In the genomic region with DNA sequence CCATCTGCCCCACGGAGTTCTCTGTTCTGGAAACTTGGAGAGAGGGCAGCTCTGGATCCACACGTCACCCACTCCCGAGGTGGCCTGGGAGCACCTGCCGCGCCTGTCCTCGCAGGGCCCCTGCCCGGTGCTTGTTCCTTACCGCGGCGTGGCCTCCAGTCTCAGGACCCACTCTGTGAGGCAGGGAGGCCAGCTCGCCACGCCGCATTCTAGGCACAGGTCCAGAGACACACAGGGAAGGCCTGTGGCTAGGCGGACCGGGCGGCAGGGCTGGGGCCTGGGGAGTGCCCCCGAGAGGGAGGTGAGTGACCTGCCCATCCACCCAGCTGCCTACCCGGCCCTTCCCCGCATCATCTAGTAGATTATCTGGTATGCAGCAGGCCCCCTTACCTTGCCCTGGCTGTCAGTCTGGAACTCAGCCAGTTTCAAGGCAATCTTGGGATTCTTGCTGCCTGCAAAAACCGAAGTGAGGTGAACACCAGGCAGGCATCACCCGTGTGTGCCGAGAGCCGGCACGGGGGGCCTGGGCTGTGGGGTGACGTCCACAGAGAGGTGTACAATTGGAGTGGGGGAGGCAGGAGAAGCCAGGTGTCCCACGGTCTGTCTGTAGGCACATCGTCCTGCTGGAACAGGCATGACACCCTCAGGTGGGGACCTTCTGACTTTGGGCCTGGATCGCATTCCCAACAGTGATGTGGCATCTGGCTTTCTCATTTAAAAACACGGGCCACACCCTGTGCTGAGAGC, we compare ENCODE assay signal across 28 cellular contexts.
"Had no signal": no experiment of that assay in that cellular context is flagged by ENCODE, and none has a peak within 500 bp of the region (broad histone marks: within the 10 kb centered on the region; RNA-seq: fewer than 3 reads in every experiment).

No MANE protein-coding gene starts in this region.

- H3K27ac Mint-ChIP-seq: activated CD4-positive, alpha-beta T cell treated with anti-CD3 and anti-CD28 coated beads for 36 hours; activated CD8-positive, alpha-beta T cell treated with anti-CD3 and anti-CD28 coated beads for 36 hours; activated naive CD8-positive, alpha-beta T cell treated with anti-CD3 and anti-CD28 coated beads, Interleukin-2, amount 10 ng/mL, durations not matched to agents 7 days and 5 days; activated T-cell treated with anti-CD3 and anti-CD28 coated beads, Interleukin-2, amount 50 U/mL, for 72 hours; activated T-helper 2 cell treated with anti-CD3 and anti-CD28 coated beads, Interferon-gamma antibody, Interleukin-2, Interleukin-4, amounts not matched to agents 10 μg/mL and 5 μg/mL and 100 μg/mL, durations not matched to agents 14 hours and 24 hours and 36 hours had no signal

- ATAC-seq: activated CD4-positive, alpha-beta T cell treated with anti-CD3 and anti-CD28 coated beads for 36 hours; activated CD8-positive, alpha-beta T cell treated with anti-CD3 and anti-CD28 coated beads for 36 hours; activated T-cell treated with anti-CD3 and anti-CD28 coated beads, Interleukin-2, amount 50 U/mL, for 72 hours had no signal

- DNase-seq: activated CD4-positive, alpha-beta T cell treated with anti-CD3 and anti-CD28 coated beads for 36 hours; activated CD4-positive, alpha-beta T cell treated with anti-CD3 and anti-CD28 coated beads, Interleukin-2, amount 50 U/mL, for 1 hour; activated CD4-positive, CD25-positive, alpha-beta regulatory T cell; activated CD8-positive, alpha-beta memory T cell treated with anti-CD3 and anti-CD28 coated beads, Interleukin-2, amount 50 U/mL, for 4 hours; activated CD8-positive, alpha-beta T cell treated with anti-CD3 and anti-CD28 coated beads for 36 hours; activated gamma-delta T cell treated with Interleukin-2 at 50 U/mL for 16 hours; activated naive CD4-positive, alpha-beta T cell treated with anti-CD3 and anti-CD28 coated beads, Interleukin-2, amount 50 U/mL, for 16 hours; activated naive CD8-positive, alpha-beta T cell treated with anti-CD3 and anti-CD28 coated beads, Interleukin-2, amount 10 ng/mL, durations not matched to agents 7 days and 5 days; activated T-cell treated with anti-CD3 and anti-CD28 coated beads, Interleukin-2, amount 50 U/mL, for 72 hours; adrenal gland; anterior cingulate cortex; caudate nucleus; Kasumi-1; KBM-7; NCI-H1048; NCI-H146; NCI-H187 treated with DMSO at 0.1 percent for 48 hours; NCI-H2081 treated with DMSO at 0.1 percent for 48 hours; NCI-H226; NCI-H526; NCI-H774; Right ventricle myocardium superior; SJCRH30; SK-N-SH; T-helper 1 cell had no signal

- H3K27ac ChIP-seq: adrenal gland, breast epithelium, SJCRH30, VCaP had no signal

- H3K4me3 Mint-ChIP-seq: activated CD4-positive, alpha-beta T cell treated with anti-CD3 and anti-CD28 coated beads for 36 hours; activated CD8-positive, alpha-beta T cell treated with anti-CD3 and anti-CD28 coated beads for 36 hours; activated naive CD8-positive, alpha-beta T cell treated with anti-CD3 and anti-CD28 coated beads, Interleukin-2, amount 10 ng/mL, durations not matched to agents 7 days and 5 days; activated T-cell treated with anti-CD3 and anti-CD28 coated beads, Interleukin-2, amount 50 U/mL, for 72 hours had no signal

- H3K4me2 ChIP-seq: SK-N-SH had no signal

- H3K27me3 ChIP-seq: adrenal gland, breast epithelium, SJCRH30 had no signal

- H3K4me1 Mint-ChIP-seq: activated CD4-positive, alpha-beta T cell treated with anti-CD3 and anti-CD28 coated beads for 36 hours had no signal

- H3K27me3 Mint-ChIP-seq: activated CD4-positive, alpha-beta T cell treated with anti-CD3 and anti-CD28 coated beads for 36 hours; activated CD8-positive, alpha-beta T cell treated with anti-CD3 and anti-CD28 coated beads for 36 hours; activated naive CD8-positive, alpha-beta T cell treated with anti-CD3 and anti-CD28 coated beads, Interleukin-2, amount 10 ng/mL, durations not matched to agents 7 days and 5 days had no signal

- H3K9me3 ChIP-seq: adrenal gland, breast epithelium, SJCRH30, SK-N-SH had no signal

- H3K4me3 ChIP-seq: adrenal gland, breast epithelium, SJCRH30 had no signal

- H3K9me3 Mint-ChIP-seq: activated CD8-positive, alpha-beta T cell treated with anti-CD3 and anti-CD28 coated beads for 36 hours; activated naive CD8-positive, alpha-beta T cell treated with anti-CD3 and anti-CD28 coated beads, Interleukin-2, amount 10 ng/mL, durations not matched to agents 7 days and 5 days; activated T-cell treated with anti-CD3 and anti-CD28 coated beads, Interleukin-2, amount 50 U/mL, for 72 hours; activated T-helper 2 cell treated with anti-CD3 and anti-CD28 coated beads, Interferon-gamma antibody, Interleukin-2, Interleukin-4, amounts not matched to agents 10 μg/mL and 5 μg/mL and 100 μg/mL, durations not matched to agents 14 hours and 24 hours and 36 hours had no signal

- H3K4me1 ChIP-seq: adrenal gland had no signal

- H3K9ac ChIP-seq: SK-N-SH had no signal
